Comparison of ENCODE assay signal across 1 cellular context in the genomic region with DNA sequence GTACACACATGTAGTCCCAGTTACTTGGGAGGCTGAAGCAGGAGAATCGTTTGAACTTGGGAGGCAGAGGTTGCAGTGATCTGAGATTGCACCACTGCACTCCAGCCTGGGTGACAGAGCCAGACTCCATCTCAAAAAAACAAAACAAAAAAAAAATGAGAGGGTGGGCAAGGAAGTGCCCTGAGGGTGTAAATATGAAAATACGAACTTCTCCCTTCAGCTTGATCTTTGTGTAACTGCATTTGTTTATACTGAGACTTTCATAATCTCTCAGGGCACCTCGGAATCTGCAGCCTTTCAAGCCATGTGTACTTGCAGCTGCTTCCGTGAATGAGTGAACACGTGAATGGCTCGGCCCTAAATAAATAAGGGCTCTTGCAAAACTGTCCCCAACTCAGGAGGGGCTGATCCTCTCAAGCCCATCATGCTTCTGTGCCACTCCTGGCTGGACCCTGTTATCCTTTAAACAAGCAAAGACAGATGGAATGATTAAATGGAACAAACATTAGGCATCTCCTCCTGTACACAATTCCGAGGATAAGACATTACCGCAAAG.
TF ChIP-seq lines count a peak whose summit lies in the region.

No MANE protein-coding gene starts in this region.

TF ChIP-seq in HepG2, 621 proteins besides CTCF, POLR2A, EP300 and RAD21 (continued from another document and continues in another):
- no peak for TF ChIP-seq BCLAF1 (IDR thresholded peaks at IDR 0.05)
- TF ChIP-seq ZNF282 (IDR thresholded peaks at IDR 0.05; ENCODE audit: partially characterized antibody): no peak
- TF ChIP-seq AKNA (CRISPR knock-in tag; IDR thresholded peaks at IDR 0.05; ENCODE audit: borderline replicate concordance): no peak
- TF ChIP-seq CSRNP2 (CRISPR knock-in tag; conservative IDR thresholded peaks at IDR 0.05; ENCODE audit: low read depth): no peak
- peak; percentile 13; the same call in 1 of the 2 replicates for TF ChIP-seq RERE (CRISPR knock-in tag; IDR thresholded peaks at IDR 0.05; ENCODE audit: low read depth)
- TF ChIP-seq SRSF9 (IDR thresholded peaks at IDR 0.05; ENCODE audit: borderline replicate concordance, insufficient read depth, low read depth, low read length, poor library complexity, severe bottlenecking): no peak
- no peak for TF ChIP-seq FUBP1 (CRISPR knock-in tag; IDR thresholded peaks at IDR 0.05; ENCODE audit: borderline replicate concordance)
- TF ChIP-seq, protein P1, sequence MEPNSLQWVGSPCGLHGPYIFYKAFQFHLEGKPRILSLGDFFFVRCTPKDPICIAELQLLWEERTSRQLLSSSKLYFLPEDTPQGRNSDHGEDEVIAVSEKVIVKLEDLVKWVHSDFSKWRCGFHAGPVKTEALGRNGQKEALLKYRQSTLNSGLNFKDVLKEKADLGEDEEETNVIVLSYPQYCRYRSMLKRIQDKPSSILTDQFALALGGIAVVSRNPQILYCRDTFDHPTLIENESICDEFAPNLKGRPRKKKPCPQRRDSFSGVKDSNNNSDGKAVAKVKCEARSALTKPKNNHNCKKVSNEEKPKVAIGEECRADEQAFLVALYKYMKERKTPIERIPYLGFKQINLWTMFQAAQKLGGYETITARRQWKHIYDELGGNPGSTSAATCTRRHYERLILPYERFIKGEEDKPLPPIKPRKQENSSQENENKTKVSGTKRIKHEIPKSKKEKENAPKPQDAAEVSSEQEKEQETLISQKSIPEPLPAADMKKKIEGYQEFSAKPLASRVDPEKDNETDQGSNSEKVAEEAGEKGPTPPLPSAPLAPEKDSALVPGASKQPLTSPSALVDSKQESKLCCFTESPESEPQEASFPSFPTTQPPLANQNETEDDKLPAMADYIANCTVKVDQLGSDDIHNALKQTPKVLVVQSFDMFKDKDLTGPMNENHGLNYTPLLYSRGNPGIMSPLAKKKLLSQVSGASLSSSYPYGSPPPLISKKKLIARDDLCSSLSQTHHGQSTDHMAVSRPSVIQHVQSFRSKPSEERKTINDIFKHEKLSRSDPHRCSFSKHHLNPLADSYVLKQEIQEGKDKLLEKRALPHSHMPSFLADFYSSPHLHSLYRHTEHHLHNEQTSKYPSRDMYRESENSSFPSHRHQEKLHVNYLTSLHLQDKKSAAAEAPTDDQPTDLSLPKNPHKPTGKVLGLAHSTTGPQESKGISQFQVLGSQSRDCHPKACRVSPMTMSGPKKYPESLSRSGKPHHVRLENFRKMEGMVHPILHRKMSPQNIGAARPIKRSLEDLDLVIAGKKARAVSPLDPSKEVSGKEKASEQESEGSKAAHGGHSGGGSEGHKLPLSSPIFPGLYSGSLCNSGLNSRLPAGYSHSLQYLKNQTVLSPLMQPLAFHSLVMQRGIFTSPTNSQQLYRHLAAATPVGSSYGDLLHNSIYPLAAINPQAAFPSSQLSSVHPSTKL (CRISPR knock-in tag; IDR thresholded peaks at IDR 0.05): peak; percentile 66
- TF ChIP-seq ZFP90 (CRISPR knock-in tag; IDR thresholded peaks at IDR 0.05; ENCODE audit: borderline replicate concordance): no peak
- no peak for TF ChIP-seq ZNF335 (CRISPR knock-in tag; IDR thresholded peaks at IDR 0.05)
- TF ChIP-seq ZNF451 (CRISPR knock-in tag; IDR thresholded peaks at IDR 0.05): no peak
- TF ChIP-seq, protein P2, sequence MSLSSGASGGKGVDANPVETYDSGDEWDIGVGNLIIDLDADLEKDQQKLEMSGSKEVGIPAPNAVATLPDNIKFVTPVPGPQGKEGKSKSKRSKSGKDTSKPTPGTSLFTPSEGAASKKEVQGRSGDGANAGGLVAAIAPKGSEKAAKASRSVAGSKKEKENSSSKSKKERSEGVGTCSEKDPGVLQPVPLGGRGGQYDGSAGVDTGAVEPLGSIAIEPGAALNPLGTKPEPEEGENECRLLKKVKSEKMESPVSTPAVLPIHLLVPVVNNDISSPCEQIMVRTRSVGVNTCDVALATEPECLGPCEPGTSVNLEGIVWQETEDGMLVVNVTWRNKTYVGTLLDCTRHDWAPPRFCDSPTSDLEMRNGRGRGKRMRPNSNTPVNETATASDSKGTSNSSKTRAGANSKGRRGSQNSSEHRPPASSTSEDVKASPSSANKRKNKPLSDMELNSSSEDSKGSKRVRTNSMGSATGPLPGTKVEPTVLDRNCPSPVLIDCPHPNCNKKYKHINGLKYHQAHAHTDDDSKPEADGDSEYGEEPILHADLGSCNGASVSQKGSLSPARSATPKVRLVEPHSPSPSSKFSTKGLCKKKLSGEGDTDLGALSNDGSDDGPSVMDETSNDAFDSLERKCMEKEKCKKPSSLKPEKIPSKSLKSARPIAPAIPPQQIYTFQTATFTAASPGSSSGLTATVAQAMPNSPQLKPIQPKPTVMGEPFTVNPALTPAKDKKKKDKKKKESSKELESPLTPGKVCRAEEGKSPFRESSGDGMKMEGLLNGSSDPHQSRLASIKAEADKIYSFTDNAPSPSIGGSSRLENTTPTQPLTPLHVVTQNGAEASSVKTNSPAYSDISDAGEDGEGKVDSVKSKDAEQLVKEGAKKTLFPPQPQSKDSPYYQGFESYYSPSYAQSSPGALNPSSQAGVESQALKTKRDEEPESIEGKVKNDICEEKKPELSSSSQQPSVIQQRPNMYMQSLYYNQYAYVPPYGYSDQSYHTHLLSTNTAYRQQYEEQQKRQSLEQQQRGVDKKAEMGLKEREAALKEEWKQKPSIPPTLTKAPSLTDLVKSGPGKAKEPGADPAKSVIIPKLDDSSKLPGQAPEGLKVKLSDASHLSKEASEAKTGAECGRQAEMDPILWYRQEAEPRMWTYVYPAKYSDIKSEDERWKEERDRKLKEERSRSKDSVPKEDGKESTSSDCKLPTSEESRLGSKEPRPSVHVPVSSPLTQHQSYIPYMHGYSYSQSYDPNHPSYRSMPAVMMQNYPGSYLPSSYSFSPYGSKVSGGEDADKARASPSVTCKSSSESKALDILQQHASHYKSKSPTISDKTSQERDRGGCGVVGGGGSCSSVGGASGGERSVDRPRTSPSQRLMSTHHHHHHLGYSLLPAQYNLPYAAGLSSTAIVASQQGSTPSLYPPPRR (CRISPR knock-in tag; IDR thresholded peaks at IDR 0.05; ENCODE audit: borderline replicate concordance): peak; percentile 57; the same call in 1 of the 2 replicates
- no peak for TF ChIP-seq POLR2AphosphoS5 (IDR thresholded peaks at IDR 0.05; ENCODE audit: low read depth, low read length)
- TF ChIP-seq ETV5 (CRISPR knock-in tag; IDR thresholded peaks at IDR 0.05; ENCODE audit: borderline replicate concordance): peak; percentile 43; the same call in 1 of the 2 replicates
- no peak for TF ChIP-seq XRCC5 (optimal IDR thresholded peaks at IDR 0.05; ENCODE audit: low read length)
- TF ChIP-seq SOX6 (IDR thresholded peaks at IDR 0.05): no peak
- TF ChIP-seq SOX6 (CRISPR knock-in tag; IDR thresholded peaks at IDR 0.05): peak; percentile 90
- TF ChIP-seq FOXC1 (CRISPR knock-in tag; IDR thresholded peaks at IDR 0.05; ENCODE audit: borderline replicate concordance): peak; percentile 84
- no peak for TF ChIP-seq SAFB2 (CRISPR knock-in tag; IDR thresholded peaks at IDR 0.05; ENCODE audit: borderline replicate concordance, low read depth)
